8 cellular contexts compared by ENCODE assay signal in the genomic region with DNA sequence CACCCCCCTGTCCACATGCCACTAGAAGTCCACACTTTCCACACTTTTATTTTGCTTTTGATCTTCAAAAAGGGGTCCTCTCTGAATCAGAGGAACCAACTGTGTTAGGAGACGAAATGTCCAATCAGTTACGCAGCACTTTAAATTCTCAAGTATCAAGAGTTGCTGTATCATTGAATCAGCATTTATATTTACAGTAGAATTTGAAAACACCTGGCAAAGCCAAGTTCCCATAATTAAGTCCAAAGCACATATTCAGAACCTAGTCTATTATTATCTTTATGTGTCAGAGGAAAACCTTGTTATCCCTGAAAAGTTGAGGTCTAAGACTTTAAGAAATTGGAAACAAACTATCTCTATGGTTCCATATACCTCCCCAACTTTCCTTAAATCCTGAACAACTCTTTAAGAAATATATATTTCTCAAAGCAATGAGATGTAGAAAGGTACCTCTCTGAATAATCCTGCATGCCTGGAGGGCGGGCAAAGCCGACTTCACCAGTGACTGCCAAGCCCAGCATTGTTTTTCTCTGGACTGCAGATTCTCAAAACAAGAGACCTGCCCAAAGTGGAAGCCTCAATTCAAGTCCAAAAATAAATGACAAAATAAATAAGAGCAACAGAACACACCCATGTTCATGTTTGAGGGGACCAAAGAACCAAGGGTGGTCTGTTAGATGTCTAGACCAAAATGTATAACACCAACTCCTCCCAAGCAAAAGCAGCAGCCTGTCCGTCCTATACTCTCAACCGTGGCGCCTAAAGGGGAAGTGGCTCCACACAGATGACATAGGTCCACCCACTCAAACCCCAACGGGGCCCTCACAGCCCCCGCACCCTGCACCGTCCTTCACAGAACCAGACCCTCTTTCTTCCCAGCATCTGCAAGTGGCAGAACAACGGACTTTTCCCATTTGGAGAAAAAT.
A peak's percentile ranks its signal among the peaks of the same experiment; 100 is the strongest.
DNase-seq lines count a peak whose midpoint lies in the region; ATAC-seq and TF ChIP-seq lines count a peak whose summit lies in the region.

No MANE protein-coding gene starts in this region.

- TF ChIP-seq POLR2A in Peyer's patch (IDR thresholded peaks at IDR 0.05), result no peak

- peaks cover 39% of the 10 kb centered on the region for H3K4me1 ChIP-seq in CD4-positive, alpha-beta memory T cell (ENCODE audit: insufficient read depth, low read length)
- peaks cover 0 to 89% (median 29%) of the 10 kb centered on the region in 4 donors for H3K4me1 ChIP-seq in Peyer's patch

- no peaks in the 10 kb centered on the region for H3K36me3 ChIP-seq in CD4-positive, alpha-beta memory T cell (ENCODE audit: insufficient read depth, low read length)
- no peaks in the 10 kb centered on the region for H3K36me3 ChIP-seq in Peyer's patch

- H3K27ac ChIP-seq in CD4-positive, alpha-beta memory T cell (ENCODE audit: low read depth, low read length), result no peak overlapping the region
- H3K27ac ChIP-seq in Peyer's patch, result peak overlapping the region; percentile 62 to 93 (median 78)
- H3K27ac ChIP-seq in epithelial cell of prostate, result peak overlapping the region; percentile 5

- H3K27me3 ChIP-seq in CD4-positive, alpha-beta memory T cell (ENCODE audit: insufficient read depth, low read length), result no peaks in the 10 kb centered on the region
- no peaks in the 10 kb centered on the region for H3K27me3 ChIP-seq in Peyer's patch

- H3K9me3 ChIP-seq in CD4-positive, alpha-beta memory T cell (ENCODE audit: control insufficient read depth in 1 of 2, low read length in 2 of 2), result no peaks in the 10 kb centered on the region
- H3K9me3 ChIP-seq in Peyer's patch, result no peaks in the 10 kb centered on the region

- intact Hi-C loops in CD4-positive, alpha-beta memory T cell (cut with micrococcal nuclease), result no loop called here
- intact Hi-C loops in sciatic nerve (cut with DNase I), result no loop called here

- POLR2A ChIA-PET in CD4-positive, alpha-beta memory T cell (lab: Charles Lee; ENCODE audit: partially characterized antibody), result no interaction called here

- no peaks in the 10 kb centered on the region for H3K27me3 Mint-ChIP-seq in CD4-positive, alpha-beta memory T cell

- peak overlapping the region in 6 of 7 donors; percentile 6 to 64 (median 28) for H3K27ac Mint-ChIP-seq in CD4-positive, alpha-beta memory T cell

- H3K4me1 Mint-ChIP-seq in CD4-positive, alpha-beta memory T cell, result peaks cover 51 to 88% (median 67%) of the 10 kb centered on the region in 4 donors

- CTCF ChIA-PET in CD4-positive, alpha-beta memory T cell (lab: Charles Lee; ENCODE audit: partially characterized antibody), result no interaction called here

- peaks cover 3 to 4% of the 10 kb centered on the region in 2 donors for H3K36me3 Mint-ChIP-seq in CD4-positive, alpha-beta memory T cell

- ATAC-seq in sciatic nerve, result peak; percentile 25
- ATAC-seq in HG02840 (IDR thresholded peaks at IDR 0.05; ENCODE audit: low FRiP score, unreplicated experiment), result no peak

- no peak for TF ChIP-seq CTCF in GM20000 (IDR thresholded peaks at IDR 0.05; ENCODE audit: extremely low read depth, missing control alignments)
- no peak for TF ChIP-seq CTCF in Peyer's patch (IDR thresholded peaks at IDR 0.05)

- no peaks in the 10 kb centered on the region for H3K9me3 Mint-ChIP-seq in CD4-positive, alpha-beta memory T cell

- H3K4me3 ChIP-seq in CD4-positive, alpha-beta memory T cell (ENCODE audit: low read length in 2 of 2), result no peak overlapping the region
- no peak overlapping the region for H3K4me3 ChIP-seq in Peyer's patch

- no peak for DNase-seq in CD4-positive, alpha-beta memory T cell
- DNase-seq in GM20000 (ENCODE audit: low spot score), result peak; percentile 75
- DNase-seq in Peyer's patch, result peak in 2 of 3 donors; percentile 73 to 80
- DNase-seq in epithelial cell of prostate (ENCODE audit: low read depth, low spot score), result no peak
- DNase-seq in sciatic nerve (ENCODE audit: low spot score), result no peak
- no peak for DNase-seq in NCI-H510A (lab: John Stamatoyannopoulos, UW)
- no peak for DNase-seq in LoVo (ENCODE audit: low spot score)

- H3K4me3 Mint-ChIP-seq in CD4-positive, alpha-beta memory T cell, result peak overlapping the region in 6 of 8 donors; percentile 6 to 69 (median 32)

Comparison
In these comparisons a context has a peak if more than half of its experiments do, and no peak if none do; other contexts are left out.
1. DNase-seq: peak in GM20000 (single experiment) and Peyer's patch (2 of 3); none in CD4-positive, alpha-beta memory T cell (0 of 5), epithelial cell of prostate (single experiment), sciatic nerve (single experiment), NCI-H510A (single experiment) and LoVo (single experiment).